Comparison of ENCODE assay signal across 23 cellular contexts in the genomic region with DNA sequence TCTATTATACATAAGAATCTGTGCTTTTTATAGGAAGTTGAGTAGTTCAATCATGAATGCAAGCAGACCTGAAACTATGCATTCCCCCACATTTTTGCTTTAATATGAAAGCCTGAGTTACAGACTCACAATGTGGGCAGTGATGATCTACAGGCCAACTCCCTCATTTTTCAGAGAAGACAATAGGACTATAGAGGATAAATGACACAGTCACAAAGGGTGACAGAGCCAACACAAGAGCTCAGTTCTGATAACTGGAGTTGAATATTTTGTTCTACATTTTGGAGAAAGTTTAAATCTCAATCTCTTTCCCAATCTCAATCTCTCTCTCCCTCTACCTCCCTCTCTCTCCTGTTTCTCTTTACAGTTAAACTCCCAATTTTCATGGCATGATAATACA.
"Had no signal": no experiment of that assay in that cellular context is flagged by ENCODE, and none has a peak within 500 bp of the region (broad histone marks: within the 10 kb centered on the region; RNA-seq: fewer than 3 reads in every experiment).

No MANE protein-coding gene starts in this region.

- ATAC-seq: activated T-helper 17 cell treated with anti-CD3 and anti-CD28 coated beads, Interleukin-2, amount 50 U/mL, for 72 hours; T-cell had no signal

- H3K27me3 Mint-ChIP-seq: activated B cell treated with CpG ODN at 0.5 μM for 24 hours; activated CD4-positive, alpha-beta memory T cell treated with anti-CD3 and anti-CD28 coated beads, Interleukin-2, amount 10 ng/mL, durations not matched to agents 7 days and 5 days; activated naive CD8-positive, alpha-beta T cell; activated T-helper 17 cell treated with anti-CD3 and anti-CD28 coated beads, Interleukin-2, amount 50 U/mL, for 72 hours had no signal

- H3K9me3 Mint-ChIP-seq: activated B cell treated with CpG ODN at 0.5 μM for 24 hours; activated CD4-positive, alpha-beta memory T cell treated with anti-CD3 and anti-CD28 coated beads, Interleukin-2, amount 10 ng/mL, durations not matched to agents 7 days and 5 days; activated naive CD4-positive, alpha-beta T cell treated with anti-CD3 and anti-CD28 coated beads for 36 hours; activated T-helper 17 cell treated with anti-CD3 and anti-CD28 coated beads, Interleukin-2, amount 50 U/mL, for 72 hours; T-cell had no signal

- H3K27ac Mint-ChIP-seq: activated B cell treated with CpG ODN at 0.5 μM for 24 hours; activated CD4-positive, alpha-beta memory T cell treated with anti-CD3 and anti-CD28 coated beads, Interleukin-2, amount 10 ng/mL, durations not matched to agents 7 days and 5 days; activated naive CD4-positive, alpha-beta T cell treated with anti-CD3 and anti-CD28 coated beads for 36 hours; activated naive CD8-positive, alpha-beta T cell; activated T-helper 17 cell treated with anti-CD3 and anti-CD28 coated beads, Interleukin-2, amount 50 U/mL, for 72 hours; T-cell had no signal

- DNase-seq: activated B cell treated with CpG ODN at 0.5 μM for 24 hours; activated CD4-positive, alpha-beta memory T cell treated with anti-CD3 and anti-CD28 coated beads, Interleukin-2, amount 10 ng/mL, durations not matched to agents 7 days and 5 days; activated CD4-positive, alpha-beta T cell treated with anti-CD3 and anti-CD28 coated beads for 1 hour; activated CD4-positive, alpha-beta T cell treated with anti-CD3 and anti-CD28 coated beads, Interleukin-2, amount 50 U/mL, for 1 hour; activated gamma-delta T cell; activated naive CD4-positive, alpha-beta T cell treated with anti-CD3 and anti-CD28 coated beads for 36 hours; activated T-cell treated with anti-CD3 and anti-CD28 coated beads for 4 hours; activated T-cell treated with anti-CD3 and anti-CD28 coated beads, Interleukin-2, amount 50 U/mL, for 48 hours; KG1; NCI-H1048; NCI-H146; NCI-H187 treated with DMSO at 0.1 percent for 48 hours; NCI-H2171; NCI-H2227 treated with DMSO at 0.1 percent for 48 hours; NCI-H446 treated with DMSO at 0.1 percent for 48 hours; NCI-H526 treated with DMSO at 0.1 percent for 48 hours; NCI-H82; SIG-M5; T-cell; T-helper 2 cell; T1000 had no signal

- H3K4me3 Mint-ChIP-seq: activated B cell treated with CpG ODN at 0.5 μM for 24 hours; activated CD4-positive, alpha-beta memory T cell treated with anti-CD3 and anti-CD28 coated beads, Interleukin-2, amount 10 ng/mL, durations not matched to agents 7 days and 5 days; activated naive CD4-positive, alpha-beta T cell treated with anti-CD3 and anti-CD28 coated beads for 36 hours; activated naive CD8-positive, alpha-beta T cell; activated T-helper 17 cell treated with anti-CD3 and anti-CD28 coated beads, Interleukin-2, amount 50 U/mL, for 72 hours; T-cell had no signal

- H3K4me1 Mint-ChIP-seq: activated CD4-positive, alpha-beta memory T cell treated with anti-CD3 and anti-CD28 coated beads, Interleukin-2, amount 10 ng/mL, durations not matched to agents 7 days and 5 days; activated T-helper 17 cell treated with anti-CD3 and anti-CD28 coated beads, Interleukin-2, amount 50 U/mL, for 72 hours had no signal
